In the genomic region with DNA sequence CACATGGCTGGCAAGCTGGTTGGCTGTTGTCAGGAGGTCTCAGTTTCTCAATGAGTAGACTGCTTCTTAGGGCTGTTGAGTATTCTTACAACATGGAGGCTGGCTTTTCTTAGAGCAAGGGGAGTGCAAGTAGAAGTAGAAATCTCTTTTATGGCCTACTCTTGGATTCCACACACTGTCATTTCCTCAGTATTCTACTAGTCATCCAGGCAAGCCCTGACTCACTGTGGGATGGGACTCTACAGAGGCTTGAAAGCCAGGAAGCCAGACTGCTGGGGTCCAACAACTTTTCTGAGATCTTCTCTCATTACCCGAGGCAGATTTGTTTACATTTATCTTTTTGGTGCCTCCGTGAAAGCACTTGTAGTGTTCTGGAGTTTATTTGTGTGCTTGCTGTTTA, we compare ENCODE assay signal across 28 cellular contexts.
DNase-seq lines count a peak whose midpoint lies in the region; ATAC-seq, FAIRE-seq and TF ChIP-seq lines count a peak whose summit lies in the region.
"Had no signal": no experiment of that assay in that cellular context is flagged by ENCODE, and none has a peak within 500 bp of the region (broad histone marks: within the 10 kb centered on the region; RNA-seq: fewer than 3 reads in every experiment).

No MANE protein-coding gene starts in this region.

- H3K4me3 ChIP-seq in bronchial epithelial cell (ENCODE audit: low read depth, low read length) (no peak overlapping the region), skeletal muscle cell (ENCODE audit: low read depth, low read length) (no peak overlapping the region)
- H3K4me3 ChIP-seq: gastroesophageal sphincter, lower lobe of right lung, pancreas, thoracic aorta, vagina had no signal

- intact Hi-C loops in left cardiac atrium (cut with DNase I) = no loop called here

- no peaks in the 10 kb centered on the region for H3K36me3 ChIP-seq in bronchial epithelial cell (ENCODE audit: control insufficient read depth, insufficient read depth, low read length)
- H3K36me3 ChIP-seq: gastroesophageal sphincter, lower lobe of right lung, pancreas, thoracic aorta, vagina had no signal

- no peak for FAIRE-seq in bronchial epithelial cell (lab: Jason Lieb, UNC)
- FAIRE-seq: G401.6, GM18507, kidney, pancreas had no signal

- DNase-seq in GM03348 (ENCODE audit: low spot score) = peak; percentile 36
- peak; percentile 36 for DNase-seq in LHCN-M2 (ENCODE audit: low read depth)
- DNase-seq in bronchial epithelial cell (ENCODE audit: low read depth) = peak; percentile 76
- peak; percentile 13 for DNase-seq in skeletal muscle cell (ENCODE audit: low read depth)
- no peak for DNase-seq in left cardiac atrium
- DNase-seq: activated CD8-positive, alpha-beta T cell treated with anti-CD3 and anti-CD28 coated beads for 36 hours; activated effector memory CD4-positive, alpha-beta T cell treated with anti-CD3 and anti-CD28 coated beads, Interleukin-2, amount 50 U/mL, for 16 hours; activated naive CD8-positive, alpha-beta T cell treated with anti-CD3 and anti-CD28 coated beads, Interleukin-2, amount 10 ng/mL, durations not matched to agents 7 days and 5 days; CD4-positive, alpha-beta memory T cell; effector CD4-positive, alpha-beta T cell; IMR-90; kidney; lower lobe of right lung; NCI-H1105 treated with DMSO at 0.1 percent for 48 hours; NCI-H2081; NCI-H446; pancreas; right cardiac atrium; SHP77 treated with DMSO at 0.1 percent for 48 hours; stimulated activated CD4-positive, alpha-beta T cell treated with anti-CD3 and anti-CD28 coated beads, Interleukin-4, amount 100 ng/mL, for 4 hours; stimulated activated naive CD4-positive, alpha-beta T cell had no signal

- H3K27me3 ChIP-seq in bronchial epithelial cell (ENCODE audit: control insufficient read depth, insufficient read depth, low read length) = no peaks in the 10 kb centered on the region
- H3K27me3 ChIP-seq: gastroesophageal sphincter, pancreas, vagina had no signal

- ATAC-seq in GM19324 (IDR thresholded peaks at IDR 0.05; ENCODE audit: low FRiP score, unreplicated experiment) (no peak), HG02642 (IDR thresholded peaks at IDR 0.05; ENCODE audit: poor library complexity, unreplicated experiment) (no peak), left cardiac atrium (no peak)
- ATAC-seq: activated CD8-positive, alpha-beta T cell treated with anti-CD3 and anti-CD28 coated beads for 36 hours; gastroesophageal sphincter; lower lobe of right lung; pancreas; right cardiac atrium had no signal

- no peak for TF ChIP-seq CTCF in bronchial epithelial cell (IDR thresholded peaks at IDR 0.05; ENCODE audit: insufficient read depth, low read length, severe bottlenecking)
